Comparison of ENCODE assay signal across 23 cellular contexts in the genomic region with DNA sequence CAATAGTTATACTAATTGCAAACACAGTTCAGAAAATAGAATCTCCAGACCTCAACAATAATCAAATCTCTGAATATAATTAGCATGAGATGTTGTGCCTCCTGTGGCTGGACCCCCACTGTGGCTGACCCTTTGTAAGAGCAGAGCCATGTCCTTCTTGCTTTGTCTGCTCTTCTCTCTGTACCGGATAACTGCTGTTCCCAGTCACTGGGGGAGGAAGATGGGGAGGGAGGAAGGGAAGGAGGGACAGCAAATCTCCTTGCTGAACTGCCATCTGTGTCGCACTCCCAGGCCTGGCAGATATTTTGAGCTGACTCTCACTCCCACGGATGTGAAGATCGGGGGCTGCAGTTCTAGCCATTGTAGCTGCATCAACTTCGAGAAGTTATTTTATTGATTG.
"Had no signal": no experiment of that assay in that cellular context is flagged by ENCODE, and none has a peak within 500 bp of the region (broad histone marks: within the 10 kb centered on the region; RNA-seq: fewer than 3 reads in every experiment).

No MANE protein-coding gene starts in this region.

- H3K36me3 ChIP-seq: heart left ventricle, ovary, tibial artery, upper lobe of right lung, vagina had no signal

- H3K4me1 ChIP-seq: heart left ventricle, tibial artery, upper lobe of right lung, vagina had no signal

- H3K27ac Mint-ChIP-seq: dendritic cell treated with granulocyte-macrophage colony-stimulating factor and Interleukin-4, amounts not matched to agents 40 ng/mL and 50 ng/mL, for 4 days; endodermal cell; naive thymus-derived CD4-positive, alpha-beta T cell; nephron progenitor cell; stimulated activated effector memory CD8-positive, alpha-beta T cell treated with anti-CD3 and anti-CD28 coated beads, Interleukin-12 subunit alpha, Interleukin-12 subunit beta, amount 100 ng/mL, for 72 hours had no signal

- H3K36me3 Mint-ChIP-seq: naive thymus-derived CD4-positive, alpha-beta T cell; stimulated activated effector memory CD8-positive, alpha-beta T cell treated with anti-CD3 and anti-CD28 coated beads, Interleukin-12 subunit alpha, Interleukin-12 subunit beta, amount 100 ng/mL, for 72 hours had no signal

- ATAC-seq: heart left ventricle; naive thymus-derived CD4-positive, alpha-beta T cell; right cardiac atrium; stimulated activated effector memory CD8-positive, alpha-beta T cell treated with anti-CD3 and anti-CD28 coated beads, Interleukin-12 subunit alpha, Interleukin-12 subunit beta, amount 100 ng/mL, for 72 hours; stimulated activated naive CD8-positive, alpha-beta T cell treated with anti-CD3 and anti-CD28 coated beads, Interleukin-15, Interleukin-2, amounts not matched to agents 100 U/mL and 50 U/mL, for 24 hours; upper lobe of right lung had no signal

- H3K9me3 ChIP-seq: heart left ventricle, ovary, tibial artery, upper lobe of right lung, vagina had no signal

- DNase-seq: endodermal cell; erythroblast; foreskin melanocyte; heart left ventricle; hippocampal formation; kidney glomerular epithelial cell; mammary epithelial cell; naive thymus-derived CD4-positive, alpha-beta T cell; nephron progenitor cell; ovary; right cardiac atrium; stimulated activated CD4-positive, alpha-beta T cell treated with anti-CD3 and anti-CD28 coated beads, Interleukin-2, amount 100 ng/mL, for 48 hours; stimulated activated CD8-positive, alpha-beta memory T cell treated with anti-CD3 and anti-CD28 coated beads, Interleukin-4, amount 100 ng/mL, for 48 hours; stimulated activated naive CD8-positive, alpha-beta T cell treated with anti-CD3 and anti-CD28 coated beads, Interleukin-15, Interleukin-2, amounts not matched to agents 100 U/mL and 50 U/mL, for 24 hours; tibial artery; upper lobe of right lung had no signal

- H3K9me3 Mint-ChIP-seq: dendritic cell treated with granulocyte-macrophage colony-stimulating factor and Interleukin-4, amounts not matched to agents 40 ng/mL and 50 ng/mL, for 4 days; endodermal cell; naive thymus-derived CD4-positive, alpha-beta T cell; nephron progenitor cell; stimulated activated effector memory CD8-positive, alpha-beta T cell treated with anti-CD3 and anti-CD28 coated beads, Interleukin-12 subunit alpha, Interleukin-12 subunit beta, amount 100 ng/mL, for 72 hours had no signal

- H3K4me3 Mint-ChIP-seq: dendritic cell treated with granulocyte-macrophage colony-stimulating factor and Interleukin-4, amounts not matched to agents 40 ng/mL and 50 ng/mL, for 4 days; endodermal cell; naive thymus-derived CD4-positive, alpha-beta T cell; nephron progenitor cell; stimulated activated effector memory CD8-positive, alpha-beta T cell treated with anti-CD3 and anti-CD28 coated beads, Interleukin-12 subunit alpha, Interleukin-12 subunit beta, amount 100 ng/mL, for 72 hours had no signal

- H3K27me3 ChIP-seq: ovary, upper lobe of right lung, vagina had no signal

- H3K4me1 Mint-ChIP-seq: naive thymus-derived CD4-positive, alpha-beta T cell; stimulated activated effector memory CD8-positive, alpha-beta T cell treated with anti-CD3 and anti-CD28 coated beads, Interleukin-12 subunit alpha, Interleukin-12 subunit beta, amount 100 ng/mL, for 72 hours had no signal

- H3K4me3 ChIP-seq: heart left ventricle, ovary, smooth muscle cell, tibial artery, upper lobe of right lung, vagina had no signal

- H3K4me2 ChIP-seq: smooth muscle cell had no signal

- FAIRE-seq: colon, endothelial cell of umbilical vein, islet of Langerhans had no signal

- H3K27ac ChIP-seq: heart left ventricle, ovary, tibial artery, upper lobe of right lung, vagina had no signal
